Comparison of ENCODE assay signal across 22 cellular contexts in genomic region chrX:64867217-64867616, GRCh38.
DNase-seq lines count a peak whose midpoint lies in the region; ATAC-seq, FAIRE-seq and TF ChIP-seq lines count a peak whose summit lies in the region.
"Had no signal": no experiment of that assay in that cellular context is flagged by ENCODE, and none has a peak within 500 bp of the region (broad histone marks: within the 10 kb centered on the region; RNA-seq: fewer than 3 reads in every experiment).

No MANE protein-coding gene starts in this region.

- DNase-seq in astrocyte (ENCODE audit: low read depth) (no peak), pancreas (no peak), kidney tubule cell (ENCODE audit: low spot score) (no peak)
- no peak for DNase-seq in stimulated activated naive CD4-positive, alpha-beta T cell (lab: John Stamatoyannopoulos, UW)
- DNase-seq: AML-193; Caco-2; Calu3; CD4-positive, alpha-beta T cell; CD8-positive, alpha-beta T cell; DMS79 treated with DMSO at 0.1 percent for 48 hours; GF-D8 had no signal

- FAIRE-seq in astrocyte (lab: Jason Lieb, UNC): peak; percentile 69
- peak; percentile 47 for FAIRE-seq in pancreas (lab: Jason Lieb, UNC)
- FAIRE-seq: D721Med, G401.6, GM12891, GM19239 had no signal

- H3K9me3 ChIP-seq in astrocyte (ENCODE audit: insufficient read depth, low read depth, low read length) (no peaks in the 10 kb centered on the region), pancreas (no peaks in the 10 kb centered on the region)
- H3K9me3 ChIP-seq: A549, Caco-2 had no signal

- H3K27ac ChIP-seq in KMS-11 (no peak overlapping the region), astrocyte (ENCODE audit: low read depth, low read length) (no peak overlapping the region), pancreas (no peak overlapping the region)
- H3K27ac ChIP-seq: 22Rv1; A549; BLaER1 treated with 17β-estradiol and CSF1 and Interleukin-3, amounts not matched to agents 10 nM and 100 nM; C4-2B had no signal

- H3K36me3 ChIP-seq in KMS-11 (ENCODE audit: insufficient read depth) (no peaks in the 10 kb centered on the region), astrocyte (ENCODE audit: insufficient read depth, low read length) (no peaks in the 10 kb centered on the region), pancreas (no peaks in the 10 kb centered on the region)
- H3K36me3 ChIP-seq: BLaER1 treated with 17β-estradiol and CSF1 and Interleukin-3, amounts not matched to agents 10 nM and 100 nM had no signal

- H4K20me1 ChIP-seq in KMS-11 (ENCODE audit: insufficient read depth): no peaks in the 10 kb centered on the region
- no peaks in the 10 kb centered on the region for H4K20me1 ChIP-seq in astrocyte (ENCODE audit: insufficient read depth, low read length)
- H4K20me1 ChIP-seq: BLaER1 treated with 17β-estradiol and CSF1 and Interleukin-3, amounts not matched to agents 10 nM and 100 nM had no signal

- H3K27me3 ChIP-seq in KMS-11 (ENCODE audit: insufficient read depth, low read depth) (no peaks in the 10 kb centered on the region), astrocyte (ENCODE audit: insufficient read depth, low read length) (no peaks in the 10 kb centered on the region), pancreas (peaks cover 0 to 7% (median 0%) of the 10 kb centered on the region in 4 donors)

- no peaks in the 10 kb centered on the region for H3K79me2 ChIP-seq in KMS-11 (ENCODE audit: insufficient read depth, low read depth)
- H3K79me2 ChIP-seq in astrocyte (ENCODE audit: insufficient read depth, low read length): no peaks in the 10 kb centered on the region

- peaks cover 2% of the 10 kb centered on the region for H3K9me3 Mint-ChIP-seq in astrocyte (ENCODE audit: unreplicated experiment)
- H3K9me3 Mint-ChIP-seq: CD4-positive, alpha-beta T cell had no signal

- H3K4me3 Mint-ChIP-seq in astrocyte (ENCODE audit: unreplicated experiment): no peak overlapping the region
- H3K4me3 Mint-ChIP-seq: B cell; CD4-positive, alpha-beta T cell; CD8-positive, alpha-beta T cell had no signal

- H3K4me2 ChIP-seq in KMS-11: peak overlapping the region; percentile 53
- no peak overlapping the region for H3K4me2 ChIP-seq in astrocyte (ENCODE audit: low read length)
- H3K4me2 ChIP-seq: A549; BLaER1 treated with 17β-estradiol and CSF1 and Interleukin-3, amounts not matched to agents 10 nM and 100 nM had no signal

- no peak overlapping the region for H2AFZ ChIP-seq in KMS-11 (ENCODE audit: low read depth)
- no peak overlapping the region for H2AFZ ChIP-seq in astrocyte (ENCODE audit: low read depth, low read length)

- H3K4me3 ChIP-seq in KMS-11 (IDR thresholded peaks at IDR 0.05; ENCODE audit: insufficient read depth, low read depth, low read length) (no peak overlapping the region), astrocyte (ENCODE audit: insufficient read depth, low read depth, low read length) (no peak overlapping the region), pancreas (no peak overlapping the region)
- H3K4me3 ChIP-seq: A549; BLaER1 treated with 17β-estradiol and CSF1 and Interleukin-3, amounts not matched to agents 10 nM and 100 nM had no signal

- no peaks in the 10 kb centered on the region for H3K27me3 Mint-ChIP-seq in astrocyte (ENCODE audit: low read depth, unreplicated experiment)
- H3K27me3 Mint-ChIP-seq: B cell; CD4-positive, alpha-beta T cell had no signal

- H3K36me3 Mint-ChIP-seq in astrocyte (ENCODE audit: low read depth, unreplicated experiment): no peaks in the 10 kb centered on the region

- ATAC-seq in pancreas (no peak), HG03520 (IDR thresholded peaks at IDR 0.05; ENCODE audit: unreplicated experiment) (no peak)
- ATAC-seq: A549; CD8-positive, alpha-beta T cell had no signal

- H3K9ac ChIP-seq in KMS-11 (no peak overlapping the region), astrocyte (ENCODE audit: low read length) (no peak overlapping the region)
- H3K9ac ChIP-seq: BLaER1 treated with 17β-estradiol and CSF1 and Interleukin-3, amounts not matched to agents 10 nM and 100 nM had no signal

- intact Hi-C loops in pancreas (cut with DNase I): no loop called here

- TF ChIP-seq CTCF in KMS-11 (conservative IDR thresholded peaks at IDR 0.05; ENCODE audit: low read depth, low read length) (no peak), astrocyte (IDR thresholded peaks at IDR 0.05; ENCODE audit: insufficient read depth, low read depth, low read length) (no peak), pancreas (IDR thresholded peaks at IDR 0.05) (no peak)

- no peaks in the 10 kb centered on the region for H3K4me1 Mint-ChIP-seq in astrocyte (ENCODE audit: low read depth, unreplicated experiment)
- H3K4me1 Mint-ChIP-seq: B cell had no signal

- H3K4me1 ChIP-seq in KMS-11 (ENCODE audit: low read depth, poor library complexity, severe bottlenecking): peaks cover 34% of the 10 kb centered on the region
- no peaks in the 10 kb centered on the region for H3K4me1 ChIP-seq in astrocyte (ENCODE audit: insufficient read depth, low read length)
- no peaks in the 10 kb centered on the region for H3K4me1 ChIP-seq in pancreas
- H3K4me1 ChIP-seq: A549; BLaER1 treated with 17β-estradiol and CSF1 and Interleukin-3, amounts not matched to agents 10 nM and 100 nM; Caco-2 had no signal

- H3K27ac Mint-ChIP-seq in astrocyte (ENCODE audit: unreplicated experiment): no peak overlapping the region
- H3K27ac Mint-ChIP-seq: B cell; CD4-positive, alpha-beta T cell; CD8-positive, alpha-beta T cell had no signal
